9 cellular contexts compared by ENCODE assay signal in the genomic region with DNA sequence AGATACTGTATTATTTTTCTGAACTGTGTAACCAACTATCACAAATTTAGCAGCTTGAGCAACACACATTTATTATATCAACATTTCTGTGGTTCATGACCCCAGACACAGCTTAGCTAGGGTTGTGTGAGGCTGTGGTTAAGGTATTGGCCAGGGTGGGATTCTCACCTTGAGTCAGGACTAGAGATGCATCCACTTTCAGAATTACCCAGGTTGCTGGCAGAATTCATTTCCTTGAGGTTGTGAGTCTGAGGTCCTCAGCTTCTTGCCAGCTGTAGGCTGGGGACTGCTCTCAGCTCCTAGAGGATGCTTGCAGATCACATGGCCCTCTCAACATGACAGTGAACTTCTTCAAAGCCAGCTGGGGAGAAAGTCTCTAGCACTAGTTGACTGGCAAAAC.
DNase-seq lines count a peak whose midpoint lies in the region; ATAC-seq and TF ChIP-seq lines count a peak whose summit lies in the region.
"Had no signal": no experiment of that assay in that cellular context is flagged by ENCODE, and none has a peak within 500 bp of the region (broad histone marks: within the 10 kb centered on the region; RNA-seq: fewer than 3 reads in every experiment).

No MANE protein-coding gene starts in this region.

- DNase-seq in immature natural killer cell (peak; percentile 68 to 71 (median 71)), DMS 273 treated with DMSO at 0.1 percent for 48 hours (lab: John Stamatoyannopoulos, UW) (no peak), brain microvascular endothelial cell (no peak), COLO668 (lab: John Stamatoyannopoulos, UW; ENCODE audit: unreplicated experiment) (no peak)
- DNase-seq: effector CD8-positive, alpha-beta T cell; KG1 had no signal

- in situ Hi-C loops in brain microvascular endothelial cell (cut with HindIII; ENCODE audit: low pct_ligation_motif_present, low sequenced_read_pairs), result no loop called here

- H3K27me3 ChIP-seq in brain microvascular endothelial cell (replicated peaks), result no peaks in the 10 kb centered on the region

- no peak for TF ChIP-seq CTCF in brain microvascular endothelial cell (IDR thresholded peaks at IDR 0.05; ENCODE audit: low read depth, low read length, missing control alignments)

- H3K27ac Mint-ChIP-seq in immature natural killer cell, result peak overlapping the region; percentile 35 to 88 (median 64)

- H3K4me1 Mint-ChIP-seq in immature natural killer cell, result peaks cover 28 to 36% of the 10 kb centered on the region in 2 donors

- no peak overlapping the region for H3K27ac ChIP-seq in brain microvascular endothelial cell

- H3K36me3 ChIP-seq in brain microvascular endothelial cell (replicated peaks), result no peaks in the 10 kb centered on the region

- H3K27me3 Mint-ChIP-seq in immature natural killer cell (ENCODE audit: low read depth in 3 of 3), result peaks cover 0 to 3% (median 0%) of the 10 kb centered on the region in 3 donors

- no peak overlapping the region for H3K4me3 ChIP-seq in brain microvascular endothelial cell (ENCODE audit: low read depth, low read length)

- ATAC-seq in GM18867 (IDR thresholded peaks at IDR 0.05; ENCODE audit: unreplicated experiment) (peak; percentile 94), GM21360 (IDR thresholded peaks at IDR 0.05; ENCODE audit: unreplicated experiment) (peak; percentile 89), HG03135 (IDR thresholded peaks at IDR 0.05; ENCODE audit: unreplicated experiment) (peak; percentile 87)

- no peaks in the 10 kb centered on the region for H3K9me3 Mint-ChIP-seq in immature natural killer cell

- peak overlapping the region; percentile 31 to 76 (median 59) for H3K4me3 Mint-ChIP-seq in immature natural killer cell

- H3K36me3 Mint-ChIP-seq in immature natural killer cell, result peaks cover 0 to 8% (median 5%) of the 10 kb centered on the region in 3 donors

Comparison
In these comparisons a context has a peak if more than half of its experiments do, and no peak if none do; other contexts are left out.
1. DNase-seq: peak in immature natural killer cell (3 of 3); none in DMS 273 treated with DMSO at 0.1 percent for 48 hours (single experiment), brain microvascular endothelial cell (single experiment) and COLO668 (single experiment).
2. Peak in every context shown above with its lines, with median percentiles within 50 percentile points of each other: ATAC-seq.